In the genomic region with DNA sequence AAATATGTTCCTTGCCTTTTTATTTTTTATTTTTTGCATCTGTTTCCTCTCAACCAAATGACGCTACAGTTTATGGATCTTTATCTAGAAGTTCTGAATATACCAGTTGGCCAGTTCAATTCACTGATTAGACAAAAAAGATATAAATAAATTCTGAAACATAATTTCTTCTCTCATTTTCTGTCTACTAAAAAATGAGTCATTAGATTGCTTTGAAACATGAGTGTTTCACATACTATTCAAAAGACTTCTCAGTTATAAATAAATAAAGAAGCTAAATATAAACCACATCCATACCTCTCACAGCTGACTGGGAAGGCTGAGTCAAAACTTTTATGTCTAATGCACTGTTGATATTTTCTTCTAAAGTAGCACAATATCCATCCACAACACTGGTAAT, we compare ENCODE assay signal across 1 cellular context.
TF ChIP-seq lines count a peak whose summit lies in the region.

No MANE protein-coding gene starts in this region.

TF ChIP-seq in SK-N-SH treated with all-trans-retinoic acid at 6 μM for 48 hours, 23 proteins besides CTCF, POLR2A, EP300 and RAD21 (continued from another document):
- TF ChIP-seq, protein P1, sequence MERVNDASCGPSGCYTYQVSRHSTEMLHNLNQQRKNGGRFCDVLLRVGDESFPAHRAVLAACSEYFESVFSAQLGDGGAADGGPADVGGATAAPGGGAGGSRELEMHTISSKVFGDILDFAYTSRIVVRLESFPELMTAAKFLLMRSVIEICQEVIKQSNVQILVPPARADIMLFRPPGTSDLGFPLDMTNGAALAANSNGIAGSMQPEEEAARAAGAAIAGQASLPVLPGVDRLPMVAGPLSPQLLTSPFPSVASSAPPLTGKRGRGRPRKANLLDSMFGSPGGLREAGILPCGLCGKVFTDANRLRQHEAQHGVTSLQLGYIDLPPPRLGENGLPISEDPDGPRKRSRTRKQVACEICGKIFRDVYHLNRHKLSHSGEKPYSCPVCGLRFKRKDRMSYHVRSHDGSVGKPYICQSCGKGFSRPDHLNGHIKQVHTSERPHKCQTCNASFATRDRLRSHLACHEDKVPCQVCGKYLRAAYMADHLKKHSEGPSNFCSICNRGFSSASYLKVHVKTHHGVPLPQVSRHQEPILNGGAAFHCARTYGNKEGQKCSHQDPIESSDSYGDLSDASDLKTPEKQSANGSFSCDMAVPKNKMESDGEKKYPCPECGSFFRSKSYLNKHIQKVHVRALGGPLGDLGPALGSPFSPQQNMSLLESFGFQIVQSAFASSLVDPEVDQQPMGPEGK (CRISPR knock-in tag; IDR thresholded peaks at IDR 0.05; ENCODE audit: borderline replicate concordance), result no peak
- TF ChIP-seq CSDC2 (CRISPR knock-in tag; IDR thresholded peaks at IDR 0.05) (no peak), TOX (CRISPR knock-in tag; IDR thresholded peaks at IDR 0.05; ENCODE audit: borderline replicate concordance) (no peak), GLIS3 (CRISPR knock-in tag; IDR thresholded peaks at IDR 0.05) (no peak), ZNF565 (CRISPR knock-in tag; conservative IDR thresholded peaks at IDR 0.05; ENCODE audit: low read depth) (no peak)
